Comparison of ENCODE assay signal across 10 cellular contexts in genomic region chr1:7491089-7491817, GRCh38.
A peak's percentile ranks its signal among the peaks of the same experiment; 100 is the strongest.
DNase-seq lines count a peak whose midpoint lies in the region; ATAC-seq and TF ChIP-seq lines count a peak whose summit lies in the region.
"Had no signal": no experiment of that assay in that cellular context is flagged by ENCODE, and none has a peak within 500 bp of the region (broad histone marks: within the 10 kb centered on the region; RNA-seq: fewer than 3 reads in every experiment).

No MANE protein-coding gene starts in this region.

- no peak overlapping the region for H3K4me2 ChIP-seq in SK-N-SH
- H3K4me2 ChIP-seq in PC-3 (ENCODE audit: low read length): no peak overlapping the region

- TF ChIP-seq POLR2A in thyroid gland (IDR thresholded peaks at IDR 0.05): no peak

- H3K4me3 ChIP-seq in SK-N-SH (ENCODE audit: low read depth in 2 of 2, low read length in 1 of 2) (no peak overlapping the region), PC-3 (ENCODE audit: low read length) (no peak overlapping the region), thyroid gland (replicated peaks in 1 of 3) (no peak overlapping the region)

- intact Hi-C loops in PC-3 (cut with micrococcal nuclease): no loop called here
- intact Hi-C loops in thyroid gland (cut with DNase I): no loop called here

- H3K27ac ChIP-seq in SK-N-SH (ENCODE audit: low read depth in 2 of 2, low read length in 1 of 2) (peak overlapping the region in 1 of 2 experiments; percentile 76; a peak in 2 of 4 replicates), PC-3 (ENCODE audit: low read length) (no peak overlapping the region), thyroid gland (peak overlapping the region; percentile 44 to 86 (median 80))

- H3K9me2 ChIP-seq in SK-N-SH: no peaks in the 10 kb centered on the region
- no peaks in the 10 kb centered on the region for H3K9me2 ChIP-seq in PC-3 (replicated peaks; ENCODE audit: low read length)

- H3K27me3 ChIP-seq in SK-N-SH (ENCODE audit: insufficient read depth) (no peaks in the 10 kb centered on the region), PC-3 (ENCODE audit: low read length) (peaks cover 19% of the 10 kb centered on the region), thyroid gland (no peaks in the 10 kb centered on the region)

- H3K36me3 ChIP-seq in SK-N-SH (replicated peaks in 1 of 2; ENCODE audit: control insufficient read depth in 1 of 2, insufficient read depth in 2 of 2, low read length in 1 of 2): no peaks in the 10 kb centered on the region
- H3K36me3 ChIP-seq in PC-3 (ENCODE audit: low read depth, low read length): no peaks in the 10 kb centered on the region
- H3K36me3 ChIP-seq in thyroid gland: no peaks in the 10 kb centered on the region

- no peaks in the 10 kb centered on the region for H3K9me3 ChIP-seq in SK-N-SH
- H3K9me3 ChIP-seq in PC-3 (ENCODE audit: low read length): no peaks in the 10 kb centered on the region
- H3K9me3 ChIP-seq in thyroid gland: no peaks in the 10 kb centered on the region

- no peak; the same call in 2 of the 3 replicates for ATAC-seq in SK-N-SH treated with all-trans-retinoic acid at 6 μM for 48 hours
- ATAC-seq in PC-3: no peak

- 73% methylated on average over 17 of the region's 17 CpGs for WGBS in SK-N-SH (ENCODE audit: low lambda C conversion rate)
- 17 to 29% methylated on average over 17 of the region's 17 CpGs for WGBS in thyroid gland, 2 donors

- no peak for TF ChIP-seq CTCF in SK-N-SH (IDR thresholded peaks at IDR 0.05)
- no peak for TF ChIP-seq CTCF in PC-3 (conservative IDR thresholded peaks at IDR 0.05; ENCODE audit: low read depth, low read length)
- no peak for TF ChIP-seq CTCF in thyroid gland (IDR thresholded peaks at IDR 0.05)
- no peak for TF ChIP-seq CTCF in GM10266 (IDR thresholded peaks at IDR 0.05; ENCODE audit: control insufficient read depth, insufficient read depth, low read depth, missing control alignments)

- no peak for DNase-seq in SK-N-SH
- peak; percentile 5 for DNase-seq in PC-3
- peak; percentile 16 for DNase-seq in foreskin melanocyte
- DNase-seq in thyroid gland: peak; percentile 76 to 81
- no peak for DNase-seq in cerebellum (ENCODE audit: low spot score)
- no peak for DNase-seq in GM10266 (ENCODE audit: extremely low spot score)
- DNase-seq in C1 segment of cervical spinal cord (lab: John Stamatoyannopoulos, UW): no peak
- DNase-seq: activated naive CD4-positive, alpha-beta T cell treated with Interleukin-2 at 50 U/mL for 16 hours; T-helper 1 cell had no signal

- no peak for TF ChIP-seq EP300 in SK-N-SH (IDR thresholded peaks at IDR 0.05; ENCODE audit: borderline replicate concordance in 1 of 2, low read depth in 1 of 2, low read length in 1 of 2)

- CTCF ChIA-PET in SK-N-SH (lab: Yijun Ruan, JAX) (interaction anchor here (0.6 to 1.2 kb wide), 2 partner anchors 20 to 327 kb away, joined by 3 to 4 read pairs; no protein-coding TSS in a partner anchor), PC-3 (lab: Charles Lee) (no interaction called here)

- no peaks in the 10 kb centered on the region for H4K20me1 ChIP-seq in SK-N-SH (ENCODE audit: insufficient read depth)
- H4K20me1 ChIP-seq in PC-3 (ENCODE audit: low read length): no peaks in the 10 kb centered on the region

- H3F3A ChIP-seq in SK-N-SH (replicated peaks; ENCODE audit: insufficient read depth) (no peaks in the 10 kb centered on the region), PC-3 (ENCODE audit: low read length, unreplicated experiment) (no peaks in the 10 kb centered on the region)

- no peak overlapping the region for H3K9ac ChIP-seq in SK-N-SH
- H3K9ac ChIP-seq in PC-3 (ENCODE audit: low read length): no peak overlapping the region

- H2AFZ ChIP-seq in SK-N-SH (ENCODE audit: low read depth) (no peak overlapping the region), PC-3 (ENCODE audit: low read length) (no peak overlapping the region)

- POLR2A ChIA-PET in SK-N-SH (lab: Yijun Ruan, JAX) (interaction anchor here (1.7 kb wide), 1 partner anchor 12 kb away, joined by 4 read pairs; no protein-coding TSS in a partner anchor), PC-3 (lab: Charles Lee; ENCODE audit: unreplicated experiment) (no interaction called here)

- H3K4me1 ChIP-seq in SK-N-SH (ENCODE audit: control insufficient read depth in 1 of 2, insufficient read depth in 2 of 2, low read depth in 1 of 2, low read length in 1 of 2): peaks cover 5 to 54% of the 10 kb centered on the region in 2 experiments; a peak in 2 of 4 replicates
- H3K4me1 ChIP-seq in PC-3 (ENCODE audit: insufficient read depth, low read length): 0 out of 2 replicates have a peak, but pooled peaks cover 6% of the 10 kb centered on the region
- peaks cover 34 to 40% of the 10 kb centered on the region in 2 donors for H3K4me1 ChIP-seq in thyroid gland

- no peak for TF ChIP-seq RAD21 in SK-N-SH (IDR thresholded peaks at IDR 0.05; ENCODE audit: low read length)

- H3K79me2 ChIP-seq in SK-N-SH (ENCODE audit: insufficient read depth): no peaks in the 10 kb centered on the region
- H3K79me2 ChIP-seq in PC-3 (ENCODE audit: low read length): no peaks in the 10 kb centered on the region

- no TSS peak for BruUV-seq in PC-3 (replicated peaks; lab: Mats Ljungman, UMichigan)

TF ChIP-seq in SK-N-SH treated with all-trans-retinoic acid at 6 μM for 48 hours, 23 proteins besides CTCF, POLR2A, EP300 and RAD21:
- TF ChIP-seq CREB5 (CRISPR knock-in tag; IDR thresholded peaks at IDR 0.05; ENCODE audit: low read depth): no peak
- no peak for TF ChIP-seq ESRRG (CRISPR knock-in tag; IDR thresholded peaks at IDR 0.05)
- 0 out of 2 replicates have a peak, but pooled peaks have one; percentile 17 for TF ChIP-seq ISL1 (CRISPR knock-in tag; IDR thresholded peaks at IDR 0.05)

TF ChIP-seq in SK-N-SH, 30 proteins besides CTCF, POLR2A, EP300 and RAD21:
- TF ChIP-seq GATA2 (CRISPR knock-in tag; IDR thresholded peaks at IDR 0.05) (no peak), YY1 (IDR thresholded peaks at IDR 0.05; ENCODE audit: low read depth) (no peak), REST (IDR thresholded peaks at IDR 0.05; ENCODE audit: low read depth, low read length) (no peak), RCOR1 (IDR thresholded peaks at IDR 0.05; ENCODE audit: low read length) (no peak), FOSL2 (IDR thresholded peaks at IDR 0.05; ENCODE audit: borderline replicate concordance, low read depth) (no peak), RFX5 (IDR thresholded peaks at IDR 0.05; ENCODE audit: low read length) (no peak), MEF2A (IDR thresholded peaks at IDR 0.05; ENCODE audit: borderline replicate concordance, low read depth) (no peak), MAX (IDR thresholded peaks at IDR 0.05; ENCODE audit: low read depth) (no peak)
TF ChIP-seq in SK-N-SH: peak in this region for 0.

Comparison
In these comparisons a context has a peak if more than half of its experiments do, and no peak if none do; other contexts are left out.
1. DNase-seq: peak in PC-3 (single experiment), foreskin melanocyte (single experiment) and thyroid gland (2 of 2); none in SK-N-SH (single experiment), cerebellum (single experiment), GM10266 (single experiment) and C1 segment of cervical spinal cord (0 of 14).